19 cellular contexts compared by ENCODE assay signal in genomic region chr17:18236494-18236893, GRCh38. TPM values are rescaled to one million over a fixed set of nuclear protein-coding genes. Genes with fewer than 3 reads are reported as not detected.
DNase-seq lines count a peak whose midpoint lies in the region; ATAC-seq, FAIRE-seq and TF ChIP-seq lines count a peak whose summit lies in the region.
"Had no signal": no experiment of that assay in that cellular context is flagged by ENCODE, and none has a peak within 500 bp of the region (broad histone marks: within the 10 kb centered on the region; RNA-seq: fewer than 3 reads in every experiment).

No MANE protein-coding gene starts in this region.

- no peak for TF ChIP-seq EP300 in suprapubic skin (IDR thresholded peaks at IDR 0.05)

- ATAC-seq in stimulated activated naive CD8-positive, alpha-beta T cell treated with anti-CD3 and anti-CD28 coated beads, Interleukin-15, Interleukin-2, amounts not matched to agents 100 U/mL and 50 U/mL, for 24 hours = no peak
- ATAC-seq in GM18498 (IDR thresholded peaks at IDR 0.05; ENCODE audit: unreplicated experiment) (no peak), left ventricle myocardium superior (no peak)

- no peaks in the 10 kb centered on the region for H3K9me3 ChIP-seq in adrenal gland (replicated peaks in 1 of 3)
- H3K9me3 ChIP-seq in keratinocyte (ENCODE audit: control insufficient read depth, low read depth, low read length) = no peaks in the 10 kb centered on the region
- H3K9me3 ChIP-seq in suprapubic skin = no peaks in the 10 kb centered on the region

- peaks cover 13% of the 10 kb centered on the region for H3K4me1 Mint-ChIP-seq in stimulated activated naive CD8-positive, alpha-beta T cell treated with anti-CD3 and anti-CD28 coated beads, Interleukin-15, Interleukin-2, amounts not matched to agents 100 ng/mL and 50 ng/mL, for 24 hours (ENCODE audit: low read depth)

- TF ChIP-seq CTCF in adrenal gland (IDR thresholded peaks at IDR 0.05) = no peak
- no peak for TF ChIP-seq CTCF in keratinocyte (optimal IDR thresholded peaks at IDR 0.05 in 1 of 3, IDR thresholded peaks at IDR 0.05 in 1 of 3, conservative IDR thresholded peaks at IDR 0.05 in 1 of 3; ENCODE audit: extremely low read depth in 1 of 3, insufficient read depth in 2 of 3, low read length in 3 of 3)
- TF ChIP-seq CTCF in suprapubic skin (IDR thresholded peaks at IDR 0.05) = no peak

- H3K4me1 ChIP-seq in adrenal gland (replicated peaks in 1 of 2) = peaks cover 16 to 17% of the 10 kb centered on the region in 2 donors
- H3K4me1 ChIP-seq in keratinocyte (ENCODE audit: control insufficient read depth, extremely low read depth, insufficient read depth, low read length) = peaks cover 17% of the 10 kb centered on the region
- peaks cover 15% of the 10 kb centered on the region for H3K4me1 ChIP-seq in suprapubic skin

- intact Hi-C loops in adrenal gland (cut with DNase I) = no loop called here
- intact Hi-C loops in left ventricle myocardium superior (cut with micrococcal nuclease) = no loop called here

- no peaks in the 10 kb centered on the region for H3K79me2 ChIP-seq in keratinocyte (ENCODE audit: control insufficient read depth, insufficient read depth, low read length)

- no peak overlapping the region for H2AFZ ChIP-seq in keratinocyte (ENCODE audit: control insufficient read depth, low read length)

- H3K36me3 ChIP-seq in adrenal gland (replicated peaks in 1 of 2) (peaks cover 0 to 32% of the 10 kb centered on the region in 2 donors), keratinocyte (ENCODE audit: control insufficient read depth in 2 of 2, extremely low read depth in 1 of 2, insufficient read depth in 2 of 2, low read length in 2 of 2) (peaks cover 25 to 31% of the 10 kb centered on the region in 2 experiments), suprapubic skin (peaks cover 71% of the 10 kb centered on the region)

- peak overlapping the region; percentile 64 to 95 (median 89) for H3K27ac ChIP-seq in adrenal gland
- peak overlapping the region; percentile 78 for H3K27ac ChIP-seq in keratinocyte (ENCODE audit: control insufficient read depth, insufficient read depth, low read length)
- peak overlapping the region; percentile 100 for H3K27ac ChIP-seq in substantia nigra (ENCODE audit: low read depth, low read length, poor library complexity, severe bottlenecking)
- H3K27ac ChIP-seq in suprapubic skin = no peak overlapping the region
- H3K27ac ChIP-seq: SK-N-MC had no signal

- no peak overlapping the region for H3K4me2 ChIP-seq in keratinocyte (ENCODE audit: control insufficient read depth, extremely low read depth, insufficient read depth, low read depth, low read length)

- no peaks in the 10 kb centered on the region for H4K20me1 ChIP-seq in keratinocyte (ENCODE audit: control insufficient read depth, extremely low read depth, insufficient read depth, low read length)

- H3K4me3 ChIP-seq in adrenal gland (no peak overlapping the region), keratinocyte (ENCODE audit: control insufficient read depth in 2 of 3, extremely low read depth in 1 of 3, insufficient read depth in 2 of 3, low read depth in 1 of 3, low read length in 3 of 3) (no peak overlapping the region), suprapubic skin (no peak overlapping the region)
- H3K4me3 ChIP-seq: SK-N-MC had no signal

- TF ChIP-seq POLR2A in adrenal gland (IDR thresholded peaks at IDR 0.05) (no peak), suprapubic skin (IDR thresholded peaks at IDR 0.05) (no peak)

- no peak for FAIRE-seq in keratinocyte (lab: Jason Lieb, UNC)
- FAIRE-seq: D721Med, G401.6 had no signal

- H3K4me3 Mint-ChIP-seq in stimulated activated naive CD8-positive, alpha-beta T cell treated with anti-CD3 and anti-CD28 coated beads, Interleukin-15, Interleukin-2, amounts not matched to agents 100 ng/mL and 50 ng/mL, for 24 hours = no peak overlapping the region
- H3K4me3 Mint-ChIP-seq: CD4-positive, alpha-beta T cell had no signal

- no peaks in the 10 kb centered on the region for H3K27me3 Mint-ChIP-seq in stimulated activated naive CD8-positive, alpha-beta T cell treated with anti-CD3 and anti-CD28 coated beads, Interleukin-15, Interleukin-2, amounts not matched to agents 100 ng/mL and 50 ng/mL, for 24 hours
- H3K27me3 Mint-ChIP-seq: CD4-positive, alpha-beta T cell had no signal

- H3K27ac Mint-ChIP-seq in stimulated activated naive CD8-positive, alpha-beta T cell treated with anti-CD3 and anti-CD28 coated beads, Interleukin-15, Interleukin-2, amounts not matched to agents 100 ng/mL and 50 ng/mL, for 24 hours = peak overlapping the region; percentile 82
- H3K27ac Mint-ChIP-seq: CD4-positive, alpha-beta T cell had no signal

- H3K36me3 Mint-ChIP-seq in stimulated activated naive CD8-positive, alpha-beta T cell treated with anti-CD3 and anti-CD28 coated beads, Interleukin-15, Interleukin-2, amounts not matched to agents 100 ng/mL and 50 ng/mL, for 24 hours (ENCODE audit: low read depth) = peaks cover 4% of the 10 kb centered on the region

- no peaks in the 10 kb centered on the region for H3K9me1 ChIP-seq in keratinocyte (ENCODE audit: control insufficient read depth, extremely low read depth, insufficient read depth, low read length)

- H3K27me3 ChIP-seq in adrenal gland (no peaks in the 10 kb centered on the region), keratinocyte (ENCODE audit: control insufficient read depth, extremely low read depth, insufficient read depth, low read length) (no peaks in the 10 kb centered on the region), suprapubic skin (no peaks in the 10 kb centered on the region)

- no peak for DNase-seq in stimulated activated naive CD8-positive, alpha-beta T cell treated with anti-CD3 and anti-CD28 coated beads, Interleukin-15, Interleukin-2, amounts not matched to agents 100 U/mL and 50 U/mL, for 24 hours
- DNase-seq in adrenal gland = no peak
- no peak for DNase-seq in keratinocyte (ENCODE audit: low read depth, low spot score)
- no peak for DNase-seq in substantia nigra (lab: John Stamatoyannopoulos, UW)
- no peak for DNase-seq in suprapubic skin (ENCODE audit: low spot score in 2 of 2)
- no peak for DNase-seq in left ventricle myocardium superior
- DNase-seq: ACHN; CD4-positive, alpha-beta T cell; DMS79 treated with DMSO at 0.1 percent for 48 hours; H7; NCI-H146; NCI-H345; NCI-H526 treated with DMSO at 0.1 percent for 48 hours; OCI-M1 had no signal

- H3K9me3 Mint-ChIP-seq in stimulated activated naive CD8-positive, alpha-beta T cell treated with anti-CD3 and anti-CD28 coated beads, Interleukin-15, Interleukin-2, amounts not matched to agents 100 ng/mL and 50 ng/mL, for 24 hours = no peaks in the 10 kb centered on the region
- H3K9me3 Mint-ChIP-seq: CD4-positive, alpha-beta T cell had no signal

- 65 to 86% (median 80%) methylated on average over 7 to 18 of the region's 18 CpGs for WGBS in adrenal gland, 4 donors
- WGBS in suprapubic skin = 95% methylated on average over 12 of the region's 18 CpGs

- dilution Hi-C loops in keratinocyte (cut with MboI; ENCODE audit: extremely low pct_ligation_motif_present, low sequenced_read_pairs) = no loop called here

- H3K9ac ChIP-seq in keratinocyte (ENCODE audit: control insufficient read depth, extremely low read depth, insufficient read depth, low read length) = no peak overlapping the region

RNA-seq across cellular contexts. Expression of gene LLGL1, which starts 11.1 kb away (rescaled TPM):
- total RNA-seq in adrenal gland = 10 to 100 TPM; 21.8 to 65.1 (median 48.2) TPM
- polyA plus RNA-seq in adrenal gland = 10 to 100 TPM in 1 of 3 donors, 1 to 10 TPM in 2; 4.1 to 27.8 (median 8.9) TPM
- 13.8 to 24.7 TPM (median 22.6 TPM) in 3 replicates for polyA plus RNA-seq in keratinocyte
- polyA plus RNA-seq in keratinocyte (2011; ENCODE audit: low read depth) = 4.3 TPM
- polyA plus RNA-seq in keratinocyte (2011; cell fraction: cytosol; rRNA removed) = 13.0 and 26.4 TPM in 2 replicates
- polyA plus RNA-seq in keratinocyte (2011; cell fraction: nucleus; rRNA removed) = 29.1 and 37.8 TPM in 2 replicates
- polyA plus RNA-seq in keratinocyte (2012; ENCODE audit: low replicate concordance) = 9.8 and 22.3 TPM in 2 replicates
- 25.2 to 45.1 TPM (median 34.6 TPM) in 3 replicates for polyA minus RNA-seq in keratinocyte
- 54.5 TPM for polyA minus RNA-seq in keratinocyte (2011; cell fraction: cytosol; rRNA and poly(A)+ RNA removed)
- 32.7 and 34.8 TPM in 2 replicates for polyA minus RNA-seq in keratinocyte (2011; cell fraction: nucleus; rRNA and poly(A)+ RNA removed)
- total RNA-seq in suprapubic skin = 10 to 100 TPM; 27.7 to 37.1 (median 32.8) TPM
- total RNA-seq in left ventricle myocardium superior = 9.0 TPM

RNA-seq across cellular contexts. Expression of gene FLII, which starts 22.0 kb away (rescaled TPM):
- total RNA-seq in adrenal gland = 100 to 1,000 TPM; 172 to 331 (median 297) TPM
- 100 to 1,000 TPM; 276 to 652 (median 461) TPM for polyA plus RNA-seq in adrenal gland
- polyA plus RNA-seq in keratinocyte = 376 to 509 TPM (median 404 TPM) in 3 replicates
- 190 TPM for polyA plus RNA-seq in keratinocyte (2011; ENCODE audit: low read depth)
- 385 and 410 TPM in 2 replicates for polyA plus RNA-seq in keratinocyte (2011; cell fraction: cytosol; rRNA removed)
- polyA plus RNA-seq in keratinocyte (2011; cell fraction: nucleus; rRNA removed) = 632 and 753 TPM in 2 replicates
- 196 and 509 TPM in 2 replicates for polyA plus RNA-seq in keratinocyte (2012; ENCODE audit: low replicate concordance)
- polyA minus RNA-seq in keratinocyte = 589 to 1,561 TPM (median 721 TPM) in 3 replicates
- 529 TPM for polyA minus RNA-seq in keratinocyte (2011; cell fraction: cytosol; rRNA and poly(A)+ RNA removed)
- 248 and 269 TPM in 2 replicates for polyA minus RNA-seq in keratinocyte (2011; cell fraction: nucleus; rRNA and poly(A)+ RNA removed)
- total RNA-seq in suprapubic skin = 100 to 1,000 TPM; 254 to 350 (median 291) TPM
- 292 TPM for total RNA-seq in left ventricle myocardium superior

RNA-seq across cellular contexts. Expression of gene MIEF2, which starts 24.0 kb away (rescaled TPM):
- total RNA-seq in adrenal gland = 10 to 100 TPM; 18.3 to 46.6 (median 29.2) TPM
- polyA plus RNA-seq in adrenal gland = 10 to 100 TPM in 1 of 3 donors, 1 to 10 TPM in 2; 4.1 to 10.7 (median 9.5) TPM
- polyA plus RNA-seq in keratinocyte = 7.9 to 12.8 TPM (median 9.1 TPM) in 3 replicates
- 5.2 TPM for polyA plus RNA-seq in keratinocyte (2011; ENCODE audit: low read depth)
- polyA plus RNA-seq in keratinocyte (2011; cell fraction: cytosol; rRNA removed) = 3.8 and 9.5 TPM in 2 replicates
- polyA plus RNA-seq in keratinocyte (2011; cell fraction: nucleus; rRNA removed) = 40.0 and 41.1 TPM in 2 replicates
- polyA plus RNA-seq in keratinocyte (2012; ENCODE audit: low replicate concordance) = 11.2 and 12.3 TPM in 2 replicates
- 6.4 to 12.0 TPM (median 8.4 TPM) in 3 replicates for polyA minus RNA-seq in keratinocyte
- 15.5 TPM for polyA minus RNA-seq in keratinocyte (2011; cell fraction: cytosol; rRNA and poly(A)+ RNA removed)
- polyA minus RNA-seq in keratinocyte (2011; cell fraction: nucleus; rRNA and poly(A)+ RNA removed) = 29.0 and 30.2 TPM in 2 replicates
- total RNA-seq in suprapubic skin = 10 to 100 TPM; 19.5 to 39.2 (median 27.5) TPM
- 32.2 TPM for total RNA-seq in left ventricle myocardium superior

RNA-seq across cellular contexts. Expression of gene ALKBH5, which starts 52.9 kb away (rescaled TPM):
- total RNA-seq in adrenal gland (100 to 1,000 TPM; 109 to 154 (median 141) TPM), suprapubic skin (10 to 100 TPM; 67.1 to 92.7 (median 73.2) TPM), left ventricle myocardium superior (197 TPM)
- polyA plus RNA-seq in adrenal gland (100 to 1,000 TPM in 1 of 3 donors, 10 to 100 TPM in 2; 28.4 to 118 (median 33.8) TPM), keratinocyte (41.5 to 71.3 TPM (median 50.2 TPM) in 3 replicates)
- polyA plus RNA-seq in keratinocyte (2011; ENCODE audit: low read depth) = 17.1 TPM
- polyA plus RNA-seq in keratinocyte (2011; cell fraction: cytosol; rRNA removed) = 51.0 and 54.6 TPM in 2 replicates
- 30.2 and 31.4 TPM in 2 replicates for polyA plus RNA-seq in keratinocyte (2011; cell fraction: nucleus; rRNA removed)
- 27.8 and 45.8 TPM in 2 replicates for polyA plus RNA-seq in keratinocyte (2012; ENCODE audit: low replicate concordance)
- 85.6 to 109 TPM (median 91.2 TPM) in 3 replicates for polyA minus RNA-seq in keratinocyte
- polyA minus RNA-seq in keratinocyte (2011; cell fraction: cytosol; rRNA and poly(A)+ RNA removed) = 113 TPM
- polyA minus RNA-seq in keratinocyte (2011; cell fraction: nucleus; rRNA and poly(A)+ RNA removed) = 29.6 and 33.9 TPM in 2 replicates
